ENCODE assay signal across 1 cellular context in genomic region chr6:111552999-111553398, GRCh38.
TF ChIP-seq lines count a peak whose summit lies in the region.

No MANE protein-coding gene starts in this region.

TF ChIP-seq in endothelial cell of umbilical vein, 7 proteins besides CTCF, POLR2A, EP300 and RAD21 (continued from another document):
- TF ChIP-seq GATA2 (IDR thresholded peaks at IDR 0.05; ENCODE audit: insufficient read depth, insufficient read length, low read depth, low read length) (no peak), EZH2 (IDR thresholded peaks at IDR 0.05; ENCODE audit: borderline replicate concordance, low read depth, low read length, severe bottlenecking) (no peak)
